In the genomic region with DNA sequence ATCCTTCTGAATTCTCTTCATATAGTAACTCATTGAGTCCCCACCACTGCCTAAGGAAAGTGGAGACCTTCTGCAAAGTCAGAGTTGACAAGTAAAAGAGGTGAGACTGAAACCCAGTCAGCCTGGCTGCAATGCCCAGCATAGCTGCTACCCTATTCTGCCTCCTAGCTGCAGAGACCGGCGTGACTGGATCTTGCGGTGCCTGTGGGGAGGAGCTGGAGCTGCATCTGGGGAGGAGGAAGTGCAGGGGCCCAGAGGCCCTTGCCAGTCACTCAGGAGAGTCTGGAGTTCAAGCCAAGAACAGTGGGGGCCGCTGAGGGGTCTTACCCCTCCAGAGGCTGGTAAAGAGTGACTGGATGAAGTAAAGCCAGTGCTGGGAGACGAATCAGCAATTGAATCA, we compare ENCODE assay signal across 10 cellular contexts. TPM values are rescaled to one million over a fixed set of nuclear protein-coding genes. Genes with fewer than 3 reads are reported as not detected.
DNase-seq lines count a peak whose midpoint lies in the region; ATAC-seq, FAIRE-seq and TF ChIP-seq lines count a peak whose summit lies in the region.
"Had no signal": no experiment of that assay in that cellular context is flagged by ENCODE, and none has a peak within 500 bp of the region (broad histone marks: within the 10 kb centered on the region; RNA-seq: fewer than 3 reads in every experiment).

No MANE protein-coding gene starts in this region.

- intact Hi-C loops in kidney (cut with DNase I), result no loop called here

- no peaks in the 10 kb centered on the region for H3K27me3 ChIP-seq in hepatocyte

- H2AFZ ChIP-seq in hepatocyte, result no peak overlapping the region

- H3K9ac ChIP-seq in kidney (ENCODE audit: low read length in 2 of 2), result no peak overlapping the region

- H3K9me3 ChIP-seq in hepatocyte (ENCODE audit: low read depth) (no peaks in the 10 kb centered on the region), kidney (ENCODE audit: control insufficient read depth in 1 of 2, low read length in 2 of 2) (peaks cover 0 to 4% of the 10 kb centered on the region in 2 donors)

- WGBS in hepatocyte (ENCODE audit: low lambda C conversion rate, missing lambda C conversion rate), result 47% methylated on average over 5 of the region's 5 CpGs

- no peak overlapping the region for H3K4me3 ChIP-seq in hepatocyte
- H3K4me3 ChIP-seq in kidney (ENCODE audit: low read length in 2 of 2), result no peak overlapping the region

- H3K4me1 ChIP-seq in hepatocyte (ENCODE audit: insufficient read depth) (peaks cover 8% of the 10 kb centered on the region), kidney (ENCODE audit: control insufficient read depth in 1 of 2, insufficient read depth in 1 of 2, low read depth in 1 of 2, low read length in 2 of 2) (no peaks in the 10 kb centered on the region)

- no peak overlapping the region for H3K4me2 ChIP-seq in hepatocyte

- no peaks in the 10 kb centered on the region for H4K20me1 ChIP-seq in hepatocyte (ENCODE audit: insufficient read depth, poor library complexity, severe bottlenecking)

- H3K79me2 ChIP-seq in hepatocyte, result no peaks in the 10 kb centered on the region

- H3K36me3 ChIP-seq in hepatocyte (replicated peaks; ENCODE audit: insufficient read depth, low read depth), result no peaks in the 10 kb centered on the region
- H3K36me3 ChIP-seq in kidney (ENCODE audit: control insufficient read depth in 1 of 2, insufficient read depth in 2 of 2, low read length in 2 of 2), result no peaks in the 10 kb centered on the region

- H3K9me2 ChIP-seq in hepatocyte (replicated peaks; ENCODE audit: insufficient read depth), result no peaks in the 10 kb centered on the region

- DNase-seq in activated CD8-positive, alpha-beta memory T cell treated with anti-CD3 and anti-CD28 coated beads, Interleukin-2, amount 50 U/mL, for 48 hours, result peak; percentile 53
- DNase-seq in activated CD8-positive, alpha-beta memory T cell treated with anti-CD3 and anti-CD28 coated beads, Interleukin-2, amount 50 U/mL, for 4 hours, result no peak
- peak; percentile 86 for DNase-seq in RPMI8226
- peak; percentile 44 for DNase-seq in hepatocyte (ENCODE audit: low spot score)
- DNase-seq in stimulated activated naive CD8-positive, alpha-beta T cell treated with anti-CD3 and anti-CD28 coated beads, Interleukin-15, Interleukin-2, amounts not matched to agents 100 U/mL and 50 U/mL, for 24 hours, result peak; percentile 14
- DNase-seq in DMS153 (lab: John Stamatoyannopoulos, UW), result no peak
- no peak for DNase-seq in kidney
- no peak for DNase-seq in nucleus accumbens (lab: John Stamatoyannopoulos, UW)
- DNase-seq: activated naive CD4-positive, alpha-beta T cell treated with Interleukin-2 at 50 U/mL for 16 hours; glutamatergic neuron had no signal

- H3K27ac ChIP-seq in hepatocyte (no peak overlapping the region), kidney (ENCODE audit: low read depth in 2 of 2, low read length in 2 of 2) (no peak overlapping the region)

- TF ChIP-seq CTCF in hepatocyte (IDR thresholded peaks at IDR 0.05; ENCODE audit: poor library complexity) (peak; percentile 39), kidney (IDR thresholded peaks at IDR 0.05; ENCODE audit: borderline replicate concordance, extremely low read depth, insufficient read depth) (no peak)

- FAIRE-seq in kidney (lab: Jason Lieb, UNC), result no peak

- peak; percentile 36 for ATAC-seq in stimulated activated naive CD8-positive, alpha-beta T cell treated with anti-CD3 and anti-CD28 coated beads, Interleukin-15, Interleukin-2, amounts not matched to agents 100 U/mL and 50 U/mL, for 24 hours

RNA-seq across cellular contexts. Expression of a gene that starts 35.0 kb away (rescaled TPM):
- total RNA-seq in hepatocyte (7.6 and 11.8 TPM in 2 replicates), kidney (8.4 TPM)
- polyA plus RNA-seq in hepatocyte (9.6 and 11.3 TPM in 2 replicates), kidney (ENCODE audit: insufficient read depth, low read depth, low replicate concordance) (2.0 TPM)

Comparison
In these comparisons a context has a peak if more than half of its experiments do, and no peak if none do; other contexts are left out.
1. DNase-seq: peak in activated CD8-positive, alpha-beta memory T cell treated with anti-CD3 and anti-CD28 coated beads, Interleukin-2, amount 50 U/mL, for 48 hours (single experiment), RPMI8226 (single experiment), hepatocyte (single experiment) and stimulated activated naive CD8-positive, alpha-beta T cell treated with anti-CD3 and anti-CD28 coated beads, Interleukin-15, Interleukin-2, amounts not matched to agents 100 U/mL and 50 U/mL, for 24 hours (single experiment); none in activated CD8-positive, alpha-beta memory T cell treated with anti-CD3 and anti-CD28 coated beads, Interleukin-2, amount 50 U/mL, for 4 hours (single experiment), DMS153 (single experiment), kidney (single experiment) and nucleus accumbens (0 of 56).